11 cellular contexts compared by ENCODE assay signal in the genomic region with DNA sequence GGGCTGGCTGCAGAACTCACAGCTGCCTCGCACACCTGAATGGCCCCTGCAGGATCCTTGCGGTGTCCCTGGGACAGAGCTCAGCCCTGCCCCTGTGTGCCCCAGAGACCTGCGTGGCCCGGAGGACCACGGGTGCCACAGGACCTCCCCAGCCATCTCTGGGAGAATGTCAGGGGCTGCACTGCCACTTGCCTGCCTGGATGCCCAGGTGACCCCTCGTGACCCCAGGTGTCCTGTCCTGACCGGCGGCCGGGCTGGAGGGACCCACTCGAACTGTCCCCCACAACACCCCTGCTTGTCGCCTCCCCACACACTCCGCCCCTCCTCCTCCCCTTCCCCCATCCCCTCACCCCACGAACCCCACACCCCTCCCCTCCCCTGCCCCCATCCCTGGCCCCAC. TPM values are rescaled to one million over a fixed set of nuclear protein-coding genes. Genes with fewer than 3 reads are reported as not detected.
"Had no signal": no experiment of that assay in that cellular context is flagged by ENCODE, and none has a peak within 500 bp of the region (broad histone marks: within the 10 kb centered on the region; RNA-seq: fewer than 3 reads in every experiment).

No MANE protein-coding gene starts in this region.

RNA-seq across cellular contexts. Expression of a gene that starts 1.9 kb away (rescaled TPM):
- total RNA-seq: OCI-LY7, PC-3, PC-9, Peyer's patch, Right ventricle myocardium inferior, Right ventricle myocardium superior, RPMI7951, SJCRH30, SJSA1, SK-MEL-5 had no signal
- polyA plus RNA-seq: SK-N-SH had no signal
